Comparison of ENCODE assay signal across 8 cellular contexts in genomic region chr11:8832571-8833260, GRCh38.
DNase-seq lines count a peak whose midpoint lies in the region; ATAC-seq lines count a peak whose summit lies in the region.

No MANE protein-coding gene starts in this region.

- peak overlapping the region; percentile 85 for H3K27ac Mint-ChIP-seq in T-helper 1 cell treated with Interleukin-12 subunit alpha and Interleukin-12 subunit beta and Interleukin-4 antibody, amounts not matched to agents 30 μg/mL and 1 μg/mL, for 36 hours
- peak overlapping the region; percentile 74 for H3K27ac Mint-ChIP-seq in stimulated activated memory B cell treated with anti-CD40 and anti-IgM and Interleukin-4, amounts not matched to agents 10 μg/mL and 1 μg/mL and 100 μg/mL, for 72 hours

- ATAC-seq in GM19452 (IDR thresholded peaks at IDR 0.05; ENCODE audit: unreplicated experiment): peak; percentile 91
- ATAC-seq in HG03520 (IDR thresholded peaks at IDR 0.05; ENCODE audit: unreplicated experiment): peak; percentile 67
- ATAC-seq in stimulated activated memory B cell treated with anti-CD40 and anti-IgM and Interleukin-4, amounts not matched to agents 10 μg/mL and 1 μg/mL and 100 μg/mL, for 72 hours: peak; percentile 79

- no peaks in the 10 kb centered on the region for H3K9me3 Mint-ChIP-seq in T-helper 1 cell treated with Interleukin-12 subunit alpha and Interleukin-12 subunit beta and Interleukin-4 antibody, amounts not matched to agents 30 μg/mL and 1 μg/mL, for 36 hours
- H3K9me3 Mint-ChIP-seq in stimulated activated memory B cell treated with anti-CD40 and anti-IgM and Interleukin-4, amounts not matched to agents 10 μg/mL and 1 μg/mL and 100 μg/mL, for 72 hours: no peaks in the 10 kb centered on the region

- DNase-seq in ELR (ENCODE audit: low read depth) (peak; percentile 80), foreskin melanocyte (peak; percentile 76), cortex of kidney (lab: John Stamatoyannopoulos, UW) (no peak)
- no peak for DNase-seq in activated effector memory CD4-positive, alpha-beta T cell treated with anti-CD3 and anti-CD28 coated beads, Interleukin-2, amount 50 U/mL, for 16 hours

- peak overlapping the region; percentile 36 for H3K4me3 Mint-ChIP-seq in T-helper 1 cell treated with Interleukin-12 subunit alpha and Interleukin-12 subunit beta and Interleukin-4 antibody, amounts not matched to agents 30 μg/mL and 1 μg/mL, for 36 hours
- H3K4me3 Mint-ChIP-seq in stimulated activated memory B cell treated with anti-CD40 and anti-IgM and Interleukin-4, amounts not matched to agents 10 μg/mL and 1 μg/mL and 100 μg/mL, for 72 hours: no peak overlapping the region

- peaks cover 3% of the 10 kb centered on the region for H3K27me3 Mint-ChIP-seq in T-helper 1 cell treated with Interleukin-12 subunit alpha and Interleukin-12 subunit beta and Interleukin-4 antibody, amounts not matched to agents 30 μg/mL and 1 μg/mL, for 36 hours (ENCODE audit: low read depth)
- no peaks in the 10 kb centered on the region for H3K27me3 Mint-ChIP-seq in stimulated activated memory B cell treated with anti-CD40 and anti-IgM and Interleukin-4, amounts not matched to agents 10 μg/mL and 1 μg/mL and 100 μg/mL, for 72 hours

- H3K4me1 Mint-ChIP-seq in T-helper 1 cell treated with Interleukin-12 subunit alpha and Interleukin-12 subunit beta and Interleukin-4 antibody, amounts not matched to agents 30 μg/mL and 1 μg/mL, for 36 hours (ENCODE audit: low read depth): peaks cover 22% of the 10 kb centered on the region
- H3K4me1 Mint-ChIP-seq in stimulated activated memory B cell treated with anti-CD40 and anti-IgM and Interleukin-4, amounts not matched to agents 10 μg/mL and 1 μg/mL and 100 μg/mL, for 72 hours: peaks cover 11% of the 10 kb centered on the region

- no peaks in the 10 kb centered on the region for H3K36me3 Mint-ChIP-seq in T-helper 1 cell treated with Interleukin-12 subunit alpha and Interleukin-12 subunit beta and Interleukin-4 antibody, amounts not matched to agents 30 μg/mL and 1 μg/mL, for 36 hours (ENCODE audit: low read depth)
- no peaks in the 10 kb centered on the region for H3K36me3 Mint-ChIP-seq in stimulated activated memory B cell treated with anti-CD40 and anti-IgM and Interleukin-4, amounts not matched to agents 10 μg/mL and 1 μg/mL and 100 μg/mL, for 72 hours

Comparison
In these comparisons a context has a peak if more than half of its experiments do, and no peak if none do; other contexts are left out.
1. DNase-seq: peak in ELR (single experiment) and foreskin melanocyte (single experiment); none in activated effector memory CD4-positive, alpha-beta T cell treated with anti-CD3 and anti-CD28 coated beads, Interleukin-2, amount 50 U/mL, for 16 hours (single experiment) and cortex of kidney (single experiment).
2. Peak in every context shown above with its lines, with median percentiles within 50 percentile points of each other: ATAC-seq.